8 cellular contexts compared by ENCODE assay signal in genomic region chr2:1591978-1592907, GRCh38.
DNase-seq lines count a peak whose midpoint lies in the region; TF ChIP-seq lines count a peak whose summit lies in the region.

No MANE protein-coding gene starts in this region.

- TF ChIP-seq RAD21 in Ishikawa (IDR thresholded peaks at IDR 0.05; ENCODE audit: low read depth), result peak; percentile 87

- no peak overlapping the region for H3K27ac Mint-ChIP-seq in activated naive CD4-positive, alpha-beta T cell treated with anti-CD3 and anti-CD28 coated beads for 36 hours

- intact Hi-C loops in activated naive CD4-positive, alpha-beta T cell treated with anti-CD3 and anti-CD28 coated beads for 36 hours (cut with micrococcal nuclease), result no loop called here

- no peaks in the 10 kb centered on the region for H3K9me3 Mint-ChIP-seq in activated naive CD4-positive, alpha-beta T cell treated with anti-CD3 and anti-CD28 coated beads for 36 hours

- DNase-seq in cerebellar cortex (ENCODE audit: low spot score) (peak; percentile 28), kidney glomerular epithelial cell (lab: John Stamatoyannopoulos, UW) (peak; percentile 46), NOMO-1 treated with DMSO at 0.1 percent for 48 hours (lab: John Stamatoyannopoulos, UW; ENCODE audit: unreplicated experiment) (no peak)
- no peak for DNase-seq in stimulated activated CD8-positive, alpha-beta memory T cell treated with anti-CD3 and anti-CD28 coated beads, Interleukin-4, amount 100 ng/mL, for 48 hours
- no peak for DNase-seq in activated naive CD4-positive, alpha-beta T cell treated with anti-CD3 and anti-CD28 coated beads for 36 hours
- no peak for DNase-seq in effector CD4-positive, alpha-beta T cell

- peaks cover 0 to 3% (median 0%) of the 10 kb centered on the region in 5 donors for H3K27me3 ChIP-seq in subcutaneous abdominal adipose tissue (ENCODE audit: control insufficient read depth in 5 of 5, insufficient read depth in 4 of 5, low read length in 5 of 5)

- peaks cover 0 to 4% (median 0%) of the 10 kb centered on the region in 5 donors for H3K9me3 ChIP-seq in subcutaneous abdominal adipose tissue (ENCODE audit: control insufficient read depth in 5 of 5, low read length in 5 of 5)

- H3K9ac ChIP-seq in subcutaneous abdominal adipose tissue (ENCODE audit: low read length in 5 of 5), result peak overlapping the region in 1 of 5 donors; percentile 21

- H3K4me3 ChIP-seq in subcutaneous abdominal adipose tissue (ENCODE audit: low read depth in 1 of 5, low read length in 5 of 5), result peak overlapping the region in 2 of 5 donors; percentile 17 to 24

- no peaks in the 10 kb centered on the region for H3K36me3 Mint-ChIP-seq in activated naive CD4-positive, alpha-beta T cell treated with anti-CD3 and anti-CD28 coated beads for 36 hours (ENCODE audit: low read depth)

- no peaks in the 10 kb centered on the region for H3K4me1 Mint-ChIP-seq in activated naive CD4-positive, alpha-beta T cell treated with anti-CD3 and anti-CD28 coated beads for 36 hours (ENCODE audit: low read depth)

- H3K36me3 ChIP-seq in subcutaneous abdominal adipose tissue (ENCODE audit: control insufficient read depth in 5 of 5, insufficient read depth in 5 of 5, low read length in 5 of 5), result no peaks in the 10 kb centered on the region

- peak; percentile 97 for TF ChIP-seq EP300 in Ishikawa (IDR thresholded peaks at IDR 0.05; ENCODE audit: borderline replicate concordance)

- CTCF ChIA-PET in activated naive CD4-positive, alpha-beta T cell treated with anti-CD3 and anti-CD28 coated beads for 36 hours (lab: Charles Lee), result interaction anchor here (0.7 kb wide), 2 partner anchors 37 to 228 kb away, joined by 3 to 7 read pairs; no protein-coding TSS in a partner anchor

- H3K27me3 Mint-ChIP-seq in activated naive CD4-positive, alpha-beta T cell treated with anti-CD3 and anti-CD28 coated beads for 36 hours (ENCODE audit: low read depth), result peaks cover 28% of the 10 kb centered on the region

- H3K27ac ChIP-seq in subcutaneous abdominal adipose tissue (ENCODE audit: low read depth, low read length), result peak overlapping the region; percentile 86

- no peak overlapping the region for H3K4me3 Mint-ChIP-seq in activated naive CD4-positive, alpha-beta T cell treated with anti-CD3 and anti-CD28 coated beads for 36 hours

- peaks cover 11 to 34% (median 31%) of the 10 kb centered on the region in 5 donors for H3K4me1 ChIP-seq in subcutaneous abdominal adipose tissue (ENCODE audit: control insufficient read depth in 5 of 5, insufficient read depth in 5 of 5, low read length in 5 of 5)

TF ChIP-seq in Ishikawa, 13 proteins besides CTCF, POLR2A, EP300 and RAD21:
- TF ChIP-seq CREB1 (IDR thresholded peaks at IDR 0.05; ENCODE audit: low read depth) (no peak), TCF12 (IDR thresholded peaks at IDR 0.05; ENCODE audit: low read depth) (peak; percentile 98), NFIC (IDR thresholded peaks at IDR 0.05) (peak; percentile 81), TAF1 (IDR thresholded peaks at IDR 0.05; ENCODE audit: low read depth) (no peak; the same call in 1 of the 2 replicates), YY1 (IDR thresholded peaks at IDR 0.05; ENCODE audit: low read depth) (0 out of 2 replicates have a peak, but pooled peaks have one; percentile 15), ZBTB7A (IDR thresholded peaks at IDR 0.05; ENCODE audit: low read depth) (peak; percentile 34; the same call in 1 of the 2 replicates), FOXM1 (IDR thresholded peaks at IDR 0.05; ENCODE audit: borderline replicate concordance, low read depth) (peak; percentile 92), USF1 (IDR thresholded peaks at IDR 0.05) (peak; percentile 26; the same call in 1 of the 2 replicates), REST (IDR thresholded peaks at IDR 0.05; ENCODE audit: low read depth) (no peak), MAX (IDR thresholded peaks at IDR 0.05) (peak; percentile 61; the same call in 1 of the 2 replicates), TEAD4 (IDR thresholded peaks at IDR 0.05) (peak; percentile 83), CEBPB (IDR thresholded peaks at IDR 0.05) (peak; percentile 25; the same call in 1 of the 2 replicates), EGR1 (IDR thresholded peaks at IDR 0.05) (no peak)

Comparison
In these comparisons a context has a peak if more than half of its experiments do, and no peak if none do; other contexts are left out.
1. DNase-seq: peak in cerebellar cortex (single experiment) and kidney glomerular epithelial cell (single experiment); none in stimulated activated CD8-positive, alpha-beta memory T cell treated with anti-CD3 and anti-CD28 coated beads, Interleukin-4, amount 100 ng/mL, for 48 hours (single experiment), activated naive CD4-positive, alpha-beta T cell treated with anti-CD3 and anti-CD28 coated beads for 36 hours (single experiment), NOMO-1 treated with DMSO at 0.1 percent for 48 hours (single experiment) and effector CD4-positive, alpha-beta T cell (single experiment).